Comparison of ENCODE assay signal across 15 cellular contexts in genomic region chr9:91474656-91475055, GRCh38.
"Had no signal": no experiment of that assay in that cellular context is flagged by ENCODE, and none has a peak within 500 bp of the region (broad histone marks: within the 10 kb centered on the region; RNA-seq: fewer than 3 reads in every experiment).

No MANE protein-coding gene starts in this region.

- H3K4me1 ChIP-seq: heart left ventricle, pancreas, tibial artery had no signal

- DNase-seq: activated B cell treated with CpG ODN at 0.5 μM for 24 hours; activated CD4-positive, alpha-beta T cell treated with anti-CD3 and anti-CD28 coated beads, Interleukin-2, amount 10 ng/mL, durations not matched to agents 7 days and 5 days; activated CD8-positive, alpha-beta memory T cell treated with anti-CD3 and anti-CD28 coated beads for 24 hours; activated naive CD4-positive, alpha-beta T cell treated with Interleukin-2 at 50 U/mL for 16 hours; activated naive CD8-positive, alpha-beta T cell treated with anti-CD3 and anti-CD28 coated beads, Interleukin-2, amount 50 U/mL, for 24 hours; central memory CD4-positive, alpha-beta T cell; cortex of kidney; effector memory CD4-positive, alpha-beta T cell; foreskin melanocyte; heart left ventricle; kidney; pancreas; retina; small intestine; tibial artery had no signal

- H3K36me3 ChIP-seq: heart left ventricle, pancreas, tibial artery had no signal

- H3K9me3 ChIP-seq: pancreas, tibial artery had no signal

- H3K27me3 ChIP-seq: heart left ventricle, pancreas, tibial artery had no signal

- H3K4me3 ChIP-seq: heart left ventricle, pancreas, tibial artery had no signal

- H3K27ac ChIP-seq: heart left ventricle, pancreas, tibial artery had no signal
